In the genomic region with DNA sequence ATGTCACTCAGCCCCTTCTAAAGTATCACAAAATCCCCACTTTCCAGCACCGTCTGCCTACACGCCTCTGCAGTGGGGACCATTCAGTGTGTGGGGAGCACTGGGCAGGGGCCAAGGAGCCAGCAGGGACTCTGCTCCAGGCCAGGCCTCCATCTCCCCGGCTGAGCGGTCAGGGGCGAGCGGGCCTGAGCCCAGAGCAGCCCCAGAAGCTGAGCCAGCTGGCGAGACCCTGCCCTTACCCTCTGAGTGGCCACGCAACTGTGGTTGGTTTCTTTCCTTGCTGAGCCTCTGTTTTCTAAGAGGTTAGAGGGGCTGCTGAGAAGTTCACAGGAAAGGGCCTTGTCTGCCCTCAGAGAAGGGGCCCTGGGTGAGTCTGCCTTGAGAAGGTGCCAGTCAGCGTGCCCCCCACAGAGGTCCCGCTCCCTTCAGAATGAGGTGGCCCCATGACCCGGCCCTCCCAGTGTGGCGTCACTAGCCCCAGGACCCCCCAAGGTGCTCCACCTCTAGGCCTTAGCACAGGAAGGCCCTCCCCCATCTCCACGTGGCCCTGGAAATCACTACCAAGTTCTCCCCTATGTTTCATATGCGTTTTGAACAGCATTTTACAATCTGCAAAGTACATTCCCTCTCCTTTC, we compare ENCODE assay signal across 19 cellular contexts. TPM values are rescaled to one million over a fixed set of nuclear protein-coding genes. Genes with fewer than 3 reads are reported as not detected.
A peak's percentile ranks its signal among the peaks of the same experiment; 100 is the strongest.
DNase-seq lines count a peak whose midpoint lies in the region; ATAC-seq and TF ChIP-seq lines count a peak whose summit lies in the region.
"Had no signal": no experiment of that assay in that cellular context is flagged by ENCODE, and none has a peak within 500 bp of the region (broad histone marks: within the 10 kb centered on the region; RNA-seq: fewer than 3 reads in every experiment).

No MANE protein-coding gene starts in this region.

- H3K27me3 ChIP-seq in right cardiac atrium (ENCODE audit: control insufficient read depth, insufficient read depth) (no peaks in the 10 kb centered on the region), body of pancreas (no peaks in the 10 kb centered on the region), neural progenitor cell (peaks cover 9% of the 10 kb centered on the region)
- H3K27me3 ChIP-seq: BE2C, MG63 had no signal

- H3K9ac ChIP-seq in neural progenitor cell = no peak overlapping the region

- H2AFZ ChIP-seq in neural progenitor cell (replicated peaks) = no peak overlapping the region
- H2AFZ ChIP-seq: GM23338 had no signal

- no peak overlapping the region for H3K4me3 Mint-ChIP-seq in neural progenitor cell
- H3K4me3 Mint-ChIP-seq: CD4-positive, alpha-beta T cell; GM23338 had no signal

- ATAC-seq in Right ventricle myocardium superior (ENCODE audit: poor library complexity) (no peak), right cardiac atrium (no peak), body of pancreas (no peak), HG03342 (IDR thresholded peaks at IDR 0.05; ENCODE audit: unreplicated experiment) (no peak), GM18867 (IDR thresholded peaks at IDR 0.05; ENCODE audit: unreplicated experiment) (no peak)
- ATAC-seq: GM23338, HCT116 had no signal

- H3K9me3 ChIP-seq in right cardiac atrium (ENCODE audit: control insufficient read depth, low read length) (no peaks in the 10 kb centered on the region), body of pancreas (no peaks in the 10 kb centered on the region), neural progenitor cell (ENCODE audit: low read depth) (no peaks in the 10 kb centered on the region)
- H3K9me3 ChIP-seq: BE2C, Caco-2, MG63 had no signal

- no peaks in the 10 kb centered on the region for H3K36me3 Mint-ChIP-seq in neural progenitor cell

- no peak for TF ChIP-seq POLR2A in body of pancreas (IDR thresholded peaks at IDR 0.05)

- no peaks in the 10 kb centered on the region for H4K20me1 ChIP-seq in neural progenitor cell (ENCODE audit: low read depth)

- H3K79me2 ChIP-seq in neural progenitor cell (ENCODE audit: low read depth) = no peaks in the 10 kb centered on the region

- H3F3A ChIP-seq in neural progenitor cell (ENCODE audit: low read depth) = no peaks in the 10 kb centered on the region

- H3K4me3 ChIP-seq in right cardiac atrium (ENCODE audit: low read length) (no peak overlapping the region), body of pancreas (no peak overlapping the region), neural progenitor cell (no peak overlapping the region)
- H3K4me3 ChIP-seq: GM23338, MG63 had no signal

- peaks cover 2% of the 10 kb centered on the region for H3K4me1 ChIP-seq in right cardiac atrium (ENCODE audit: control insufficient read depth, insufficient read depth, low read length)
- H3K4me1 ChIP-seq in body of pancreas = peaks cover 36% of the 10 kb centered on the region
- H3K4me1 ChIP-seq in neural progenitor cell = no peaks in the 10 kb centered on the region

- H3K9me3 Mint-ChIP-seq in neural progenitor cell = no peaks in the 10 kb centered on the region
- H3K9me3 Mint-ChIP-seq: CD4-positive, alpha-beta T cell; GM23338 had no signal

- peaks cover 34% of the 10 kb centered on the region for H3K4me1 Mint-ChIP-seq in neural progenitor cell

- H3K36me3 ChIP-seq in body of pancreas (replicated peaks in 1 of 2; ENCODE audit: insufficient read depth in 1 of 2, low read depth in 2 of 2) (no peaks in the 10 kb centered on the region), neural progenitor cell (no peaks in the 10 kb centered on the region)
- H3K36me3 ChIP-seq: BE2C, MG63 had no signal

- intact Hi-C loops in Right ventricle myocardium superior (cut with DNase I) (loop anchor here (10.0 kb wide), 1 partner anchor 355 kb away; no protein-coding TSS in a partner anchor), right cardiac atrium (cut with DNase I) (loop anchor here in 1 of 4 donors (10.0 kb wide), 1 partner anchor 355 kb away; no protein-coding TSS in a partner anchor), body of pancreas (cut with DNase I) (no loop called here)

- 84% methylated on average over 14 of the region's 14 CpGs for WGBS in right cardiac atrium
- 80 to 94% methylated on average over 7 to 14 of the region's 14 CpGs for WGBS in body of pancreas, 2 donors

- H3K27ac Mint-ChIP-seq in neural progenitor cell = peak overlapping the region; percentile 84
- H3K27ac Mint-ChIP-seq: CD4-positive, alpha-beta T cell; GM23338 had no signal

- H3K4me2 ChIP-seq in neural progenitor cell = no peak overlapping the region
- H3K4me2 ChIP-seq: GM23338 had no signal

- H3K27ac ChIP-seq in right cardiac atrium (ENCODE audit: low read length) (no peak overlapping the region), body of pancreas (peak overlapping the region in 3 of 4 donors; percentile 34 to 58 (median 47)), neural progenitor cell (no peak overlapping the region)

- DNase-seq in Right ventricle myocardium superior = peak; percentile 26
- no peak for DNase-seq in right cardiac atrium
- no peak for DNase-seq in body of pancreas
- DNase-seq in neural progenitor cell (ENCODE audit: low spot score) = no peak
- DNase-seq in NCI-H774 (lab: John Stamatoyannopoulos, UW) = no peak
- DNase-seq in occipital lobe (lab: John Stamatoyannopoulos, UW) = no peak
- DNase-seq: BE2C; Caco-2; CD4-positive, alpha-beta T cell; GDM1; IMR-90; Kasumi-1; MG63; NCI-H1436 treated with DMSO at 0.1 percent for 48 hours; SW 1271 had no signal

- peaks cover 6% of the 10 kb centered on the region for H3K27me3 Mint-ChIP-seq in neural progenitor cell (ENCODE audit: insufficient read depth, low read depth)
- H3K27me3 Mint-ChIP-seq: CD4-positive, alpha-beta T cell had no signal

- TF ChIP-seq CTCF in body of pancreas (IDR thresholded peaks at IDR 0.05) (no peak), neural progenitor cell (IDR thresholded peaks at IDR 0.05) (no peak)

RNA-seq across cellular contexts. Expression of a gene that starts 46.9 kb away (rescaled TPM):
- 20.0 TPM for total RNA-seq in Right ventricle myocardium superior
- 1 to 10 TPM; 2.1 to 7.1 (median 3.3) TPM for total RNA-seq in right cardiac atrium
- polyA plus RNA-seq in right cardiac atrium = 2.9 TPM
- 10 to 100 TPM in 1 of 2 donors, 1 to 10 TPM in 1; 4.2 to 23.4 TPM for total RNA-seq in body of pancreas
- total RNA-seq in neural progenitor cell (ENCODE audit: low replicate concordance) = 0.26 and 0.59 TPM in 2 replicates
- total RNA-seq in occipital lobe = 4.4 TPM
- total RNA-seq: IMR-90 had no signal

Comparison
In these comparisons a context has a peak if more than half of its experiments do, and no peak if none do; other contexts are left out.
1. H3K27ac ChIP-seq: peak in body of pancreas (3 of 4); none in right cardiac atrium (single experiment) and neural progenitor cell (single experiment).